Comparison of ENCODE assay signal across 1 cellular context in the genomic region with DNA sequence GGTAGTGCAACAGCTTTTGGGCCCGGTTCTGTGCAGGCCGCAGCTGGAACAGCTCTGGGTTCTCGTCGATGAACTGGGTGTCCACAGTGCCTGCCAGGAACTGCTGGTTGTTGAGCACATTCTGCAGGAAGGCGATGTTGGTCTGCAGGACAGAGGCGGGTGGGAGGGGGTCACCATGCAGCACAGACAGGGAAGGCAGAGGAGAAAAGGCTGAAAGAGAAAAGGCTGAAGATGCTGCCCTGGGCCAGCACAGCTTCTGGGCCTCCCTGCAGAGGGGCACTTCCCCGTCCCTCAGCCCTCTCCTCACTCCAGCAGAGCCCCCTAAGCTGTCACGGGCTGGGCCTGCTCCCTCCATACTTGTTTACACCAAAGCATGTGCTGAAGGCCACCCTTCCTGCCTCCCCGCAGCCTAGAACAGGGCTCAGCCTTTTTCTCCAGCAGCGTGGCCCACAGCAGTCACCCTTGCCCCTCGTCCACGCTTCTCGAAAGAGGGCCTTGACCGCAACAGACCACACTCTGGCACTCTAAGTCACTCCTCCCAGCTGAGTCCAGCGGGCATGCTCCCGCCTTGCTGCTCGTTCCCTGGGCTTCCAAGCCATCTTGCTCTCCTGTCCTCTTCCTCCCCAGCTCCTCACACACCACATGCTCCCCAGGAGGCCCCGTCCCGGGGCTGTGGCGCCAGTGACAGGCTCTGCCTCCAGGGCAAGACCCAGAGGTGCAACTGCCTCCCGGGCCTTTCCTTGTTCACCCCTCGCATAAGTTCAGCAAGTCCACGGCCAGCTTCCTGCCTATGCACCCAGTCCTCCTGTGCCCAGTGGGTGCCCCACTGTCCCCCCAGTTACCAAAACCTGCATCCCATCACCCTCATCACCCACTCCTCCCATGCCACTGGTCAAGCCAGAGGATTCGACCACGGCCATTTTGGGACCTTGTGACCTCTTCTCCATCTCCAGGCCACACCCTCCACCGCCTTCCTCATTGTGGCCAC.
TF ChIP-seq lines count a peak whose summit lies in the region.

No MANE protein-coding gene starts in this region.

TF ChIP-seq in K562, 482 proteins besides CTCF, POLR2A, EP300 and RAD21:
- TF ChIP-seq ZNF3 (CRISPR knock-in tag; IDR thresholded peaks at IDR 0.05): no peak
- TF ChIP-seq POLR2G (IDR thresholded peaks at IDR 0.05; ENCODE audit: low read depth, low read length): peak; percentile 32
- TF ChIP-seq YY1 (IDR thresholded peaks at IDR 0.05; ENCODE audit: borderline replicate concordance in 1 of 3, control insufficient read depth in 1 of 3, extremely low read depth in 1 of 3, insufficient read depth in 3 of 3, insufficient read length in 1 of 3, insufficient replicate concordance in 2 of 3, low read depth in 1 of 3, low read length in 2 of 3): peak in 1 of 3 experiments; percentile 51
TF ChIP-seq in K562: peak in this region for 2.
